In the genomic region with DNA sequence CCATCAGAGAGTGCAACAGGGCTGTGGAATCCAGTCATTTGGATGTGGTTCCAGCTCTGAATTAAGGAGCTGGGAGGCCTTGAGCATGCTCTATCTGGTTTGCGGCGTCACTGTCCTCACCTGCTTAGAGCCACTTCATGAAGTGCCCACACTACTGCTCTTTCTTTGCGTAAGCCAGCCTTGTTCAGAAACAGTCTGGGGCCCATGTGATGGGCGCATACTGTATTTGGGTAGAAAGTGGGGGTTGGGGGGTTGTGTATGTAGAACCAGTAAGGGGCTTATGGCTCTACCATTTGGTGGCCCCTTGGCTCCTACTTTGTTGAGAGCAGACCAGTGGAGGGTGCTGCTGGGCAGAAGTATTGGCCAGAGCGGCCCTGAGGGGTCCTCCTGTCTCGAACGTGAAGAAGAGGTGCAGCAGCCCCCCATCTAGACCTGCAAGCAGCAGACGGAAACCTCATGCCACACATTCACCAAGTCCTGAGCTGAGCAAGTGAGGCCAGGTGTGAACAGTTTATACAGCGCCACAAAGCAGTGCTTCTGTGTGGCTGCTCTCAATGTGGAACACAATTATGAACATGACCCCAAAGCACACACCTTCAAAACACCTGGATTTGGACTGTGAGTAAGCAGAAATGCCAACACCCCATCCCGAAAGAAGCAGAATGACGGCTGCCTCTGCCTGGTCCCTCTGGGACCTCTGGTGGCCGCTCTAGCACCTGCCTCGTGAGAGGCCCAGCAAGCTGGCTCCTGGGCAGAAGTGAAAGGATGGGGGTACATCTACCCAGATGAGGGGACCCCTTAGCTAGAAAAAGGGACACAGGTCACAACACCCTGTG, we compare ENCODE assay signal across 21 cellular contexts. TPM values are rescaled to one million over a fixed set of nuclear protein-coding genes. Genes with fewer than 3 reads are reported as not detected.
A peak's percentile ranks its signal among the peaks of the same experiment; 100 is the strongest.
DNase-seq lines count a peak whose midpoint lies in the region; FAIRE-seq and TF ChIP-seq lines count a peak whose summit lies in the region.
"Had no signal": no experiment of that assay in that cellular context is flagged by ENCODE, and none has a peak within 500 bp of the region (broad histone marks: within the 10 kb centered on the region; RNA-seq: fewer than 3 reads in every experiment).

No MANE protein-coding gene starts in this region.

- no peak overlapping the region for H2AK5ac ChIP-seq in trophoblast cell (ENCODE audit: low read length)

- H4K8ac ChIP-seq in trophoblast cell (ENCODE audit: low read depth, low read length): no peak overlapping the region

- POLR2A ChIA-PET in RWPE1 (lab: Yijun Ruan, JAX; ENCODE audit: low non-redundant PET): no interaction called here

- H3K27me3 Mint-ChIP-seq in astrocyte (ENCODE audit: low read depth, unreplicated experiment) (peaks cover 5% of the 10 kb centered on the region), osteocyte (ENCODE audit: unreplicated experiment) (no peaks in the 10 kb centered on the region)
- H3K27me3 Mint-ChIP-seq: natural killer cell treated with Interleukin-12 subunit alpha and Interleukin-12 subunit beta and Interleukin-15 and Interleukin-18, amount 100 ng/mL, for 72 hours had no signal

- no peak overlapping the region for H3K18ac ChIP-seq in trophoblast cell (ENCODE audit: low read length)

- peaks cover 1% of the 10 kb centered on the region for H3K9me3 Mint-ChIP-seq in astrocyte (ENCODE audit: unreplicated experiment)
- no peaks in the 10 kb centered on the region for H3K9me3 Mint-ChIP-seq in osteocyte (ENCODE audit: unreplicated experiment)
- H3K9me3 Mint-ChIP-seq: natural killer cell treated with Interleukin-12 subunit alpha and Interleukin-12 subunit beta and Interleukin-15 and Interleukin-18, amount 100 ng/mL, for 72 hours; stimulated activated effector memory CD8-positive, alpha-beta T cell treated with anti-CD3 and anti-CD28 coated beads, Interleukin-12 subunit alpha, Interleukin-12 subunit beta, amount 100 ng/mL, for 72 hours; T-helper 1 cell treated with Interleukin-12 subunit alpha and Interleukin-12 subunit beta and Interleukin-4 antibody, amounts not matched to agents 30 μg/mL and 1 μg/mL, for 36 hours had no signal

- CTCF ChIA-PET in RWPE1 (lab: Yijun Ruan, JAX): interaction anchor here (1.4 kb wide), 1 partner anchor 169 kb away, joined by 3 read pairs; no protein-coding TSS in a partner anchor

- H3K4me3 ChIP-seq in astrocyte (ENCODE audit: insufficient read depth, low read depth, low read length): no peak overlapping the region
- no peak overlapping the region for H3K4me3 ChIP-seq in osteoblast (ENCODE audit: insufficient read depth, low read length)
- no peak overlapping the region for H3K4me3 ChIP-seq in trophoblast cell (ENCODE audit: low read depth, low read length)
- H3K4me3 ChIP-seq: BLaER1 treated with 17β-estradiol and CSF1 and Interleukin-3, amounts not matched to agents 10 nM and 100 nM; breast epithelium; tibial artery had no signal

- no peaks in the 10 kb centered on the region for H3K36me3 ChIP-seq in astrocyte (ENCODE audit: insufficient read depth, low read length)
- H3K36me3 ChIP-seq in osteoblast (ENCODE audit: insufficient read depth, low read length): no peaks in the 10 kb centered on the region
- no peaks in the 10 kb centered on the region for H3K36me3 ChIP-seq in trophoblast cell (ENCODE audit: control insufficient read depth in 1 of 2, insufficient read depth in 2 of 2, low read length in 2 of 2)
- H3K36me3 ChIP-seq: breast epithelium had no signal

- no peak overlapping the region for H3K27ac Mint-ChIP-seq in astrocyte (ENCODE audit: unreplicated experiment)
- H3K27ac Mint-ChIP-seq in osteocyte (ENCODE audit: unreplicated experiment): no peak overlapping the region
- H3K27ac Mint-ChIP-seq: natural killer cell treated with Interleukin-12 subunit alpha and Interleukin-12 subunit beta and Interleukin-15 and Interleukin-18, amount 100 ng/mL, for 72 hours; T-helper 1 cell treated with Interleukin-12 subunit alpha and Interleukin-12 subunit beta and Interleukin-4 antibody, amounts not matched to agents 30 μg/mL and 1 μg/mL, for 36 hours had no signal

- H2AFZ ChIP-seq in astrocyte (ENCODE audit: low read depth, low read length) (no peak overlapping the region), osteoblast (ENCODE audit: low read length) (no peak overlapping the region), trophoblast cell (ENCODE audit: insufficient read depth, low read length, poor library complexity) (no peak overlapping the region)

- TF ChIP-seq CTCF in astrocyte (IDR thresholded peaks at IDR 0.05; ENCODE audit: insufficient read depth, low read depth, low read length) (no peak), osteoblast (IDR thresholded peaks at IDR 0.05; ENCODE audit: extremely low read depth, low read depth, low read length) (no peak), RWPE1 (conservative IDR thresholded peaks at IDR 0.05; ENCODE audit: low read depth) (no peak), osteocyte (IDR thresholded peaks at IDR 0.05) (no peak)

- H3K36me3 Mint-ChIP-seq in astrocyte (ENCODE audit: low read depth, unreplicated experiment) (peaks cover 38% of the 10 kb centered on the region), osteocyte (ENCODE audit: unreplicated experiment) (no peaks in the 10 kb centered on the region)
- H3K36me3 Mint-ChIP-seq: natural killer cell treated with Interleukin-12 subunit alpha and Interleukin-12 subunit beta and Interleukin-15 and Interleukin-18, amount 100 ng/mL, for 72 hours had no signal

- peak overlapping the region; percentile 27 for H3K4me3 Mint-ChIP-seq in astrocyte (ENCODE audit: unreplicated experiment)
- no peak overlapping the region for H3K4me3 Mint-ChIP-seq in osteocyte (ENCODE audit: unreplicated experiment)
- H3K4me3 Mint-ChIP-seq: natural killer cell treated with Interleukin-12 subunit alpha and Interleukin-12 subunit beta and Interleukin-15 and Interleukin-18, amount 100 ng/mL, for 72 hours; stimulated activated effector memory CD8-positive, alpha-beta T cell treated with anti-CD3 and anti-CD28 coated beads, Interleukin-12 subunit alpha, Interleukin-12 subunit beta, amount 100 ng/mL, for 72 hours; T-helper 1 cell treated with Interleukin-12 subunit alpha and Interleukin-12 subunit beta and Interleukin-4 antibody, amounts not matched to agents 30 μg/mL and 1 μg/mL, for 36 hours had no signal

- no peak overlapping the region for H2BK12ac ChIP-seq in trophoblast cell (ENCODE audit: low read length)

- no peak overlapping the region for H3K4ac ChIP-seq in trophoblast cell (ENCODE audit: low read depth, low read length)

- no peaks in the 10 kb centered on the region for H3K4me1 ChIP-seq in astrocyte (ENCODE audit: insufficient read depth, low read length)
- no peaks in the 10 kb centered on the region for H3K4me1 ChIP-seq in osteoblast (ENCODE audit: insufficient read depth, low read length)
- no peaks in the 10 kb centered on the region for H3K4me1 ChIP-seq in trophoblast cell (ENCODE audit: control insufficient read depth in 1 of 2, insufficient read depth in 2 of 2, low read length in 2 of 2)
- H3K4me1 ChIP-seq: breast epithelium, tibial artery had no signal

- H4K20me1 ChIP-seq in astrocyte (ENCODE audit: insufficient read depth, low read length): no peaks in the 10 kb centered on the region
- no peaks in the 10 kb centered on the region for H4K20me1 ChIP-seq in osteoblast (ENCODE audit: insufficient read depth, low read length)
- H4K20me1 ChIP-seq: BLaER1 treated with 17β-estradiol and CSF1 and Interleukin-3, amounts not matched to agents 10 nM and 100 nM had no signal

- H3K27me3 ChIP-seq in astrocyte (ENCODE audit: insufficient read depth, low read length): no peaks in the 10 kb centered on the region
- H3K27me3 ChIP-seq in osteoblast (ENCODE audit: insufficient read depth, low read length): no peaks in the 10 kb centered on the region
- H3K27me3 ChIP-seq in trophoblast cell (ENCODE audit: insufficient read depth, low read length): no peaks in the 10 kb centered on the region
- H3K27me3 ChIP-seq: BLaER1 treated with 17β-estradiol and CSF1 and Interleukin-3, amounts not matched to agents 10 nM and 100 nM; breast epithelium; tibial artery had no signal

- H4K12ac ChIP-seq in trophoblast cell (ENCODE audit: low read depth, low read length): no peak overlapping the region

- H2BK120ac ChIP-seq in trophoblast cell (ENCODE audit: insufficient read depth, low read length, poor library complexity): no peak overlapping the region

- no peaks in the 10 kb centered on the region for H3K79me2 ChIP-seq in astrocyte (ENCODE audit: insufficient read depth, low read length)
- H3K79me2 ChIP-seq in osteoblast (ENCODE audit: insufficient read depth, low read length): no peaks in the 10 kb centered on the region
- no peaks in the 10 kb centered on the region for H3K79me2 ChIP-seq in trophoblast cell (ENCODE audit: control insufficient read depth, insufficient read depth, low read length, poor library complexity)

- H3K14ac ChIP-seq in trophoblast cell (ENCODE audit: low read length): no peak overlapping the region

- no peak overlapping the region for H3K23ac ChIP-seq in trophoblast cell (ENCODE audit: low read length)

- H3K79me1 ChIP-seq in trophoblast cell (ENCODE audit: low read length): no peaks in the 10 kb centered on the region

- WGBS in trophoblast cell (ENCODE audit: extremely low coverage, insufficient coverage, insufficient read length): no CpG with 5 or more reads among the region's 13 CpGs

- H3K4me1 Mint-ChIP-seq in astrocyte (ENCODE audit: low read depth, unreplicated experiment) (no peaks in the 10 kb centered on the region), osteocyte (ENCODE audit: unreplicated experiment) (no peaks in the 10 kb centered on the region)
- H3K4me1 Mint-ChIP-seq: stimulated activated effector memory CD8-positive, alpha-beta T cell treated with anti-CD3 and anti-CD28 coated beads, Interleukin-12 subunit alpha, Interleukin-12 subunit beta, amount 100 ng/mL, for 72 hours had no signal

- no peak overlapping the region for H4K91ac ChIP-seq in trophoblast cell (ENCODE audit: low read depth, low read length)

- no peak overlapping the region for H3K9ac ChIP-seq in astrocyte (ENCODE audit: low read length)
- H3K9ac ChIP-seq in trophoblast cell (ENCODE audit: low read length): no peak overlapping the region
- H3K9ac ChIP-seq: BLaER1 treated with 17β-estradiol and CSF1 and Interleukin-3, amounts not matched to agents 10 nM and 100 nM had no signal

- no peak overlapping the region for H3K4me2 ChIP-seq in astrocyte (ENCODE audit: low read length)
- no peak overlapping the region for H3K4me2 ChIP-seq in osteoblast (ENCODE audit: insufficient read depth, low read length)
- H3K4me2 ChIP-seq in trophoblast cell (ENCODE audit: low read length): no peak overlapping the region

- H3K9me3 ChIP-seq in astrocyte (ENCODE audit: insufficient read depth, low read depth, low read length): no peaks in the 10 kb centered on the region
- no peaks in the 10 kb centered on the region for H3K9me3 ChIP-seq in osteoblast (ENCODE audit: low read depth, low read length)
- H3K9me3 ChIP-seq in trophoblast cell (ENCODE audit: insufficient read depth, low read depth, low read length): peaks cover 5% of the 10 kb centered on the region
- H3K9me3 ChIP-seq: BLaER1 treated with 17β-estradiol and CSF1 and Interleukin-3, amounts not matched to agents 10 nM and 100 nM; breast epithelium; tibial artery had no signal

- FAIRE-seq in astrocyte (lab: Jason Lieb, UNC): no peak
- FAIRE-seq: H54 had no signal

- H3K27ac ChIP-seq in astrocyte (ENCODE audit: low read depth, low read length) (no peak overlapping the region), osteoblast (ENCODE audit: low read depth, low read length) (no peak overlapping the region), trophoblast cell (ENCODE audit: low read depth, low read length) (no peak overlapping the region), RWPE1 (no peak overlapping the region)
- H3K27ac ChIP-seq: 22Rv1; BLaER1 treated with 17β-estradiol and CSF1 and Interleukin-3, amounts not matched to agents 10 nM and 100 nM; breast epithelium; tibial artery had no signal

- H2BK5ac ChIP-seq in trophoblast cell (ENCODE audit: low read depth, low read length, poor library complexity): no peak overlapping the region

- DNase-seq in NCI-H82 (lab: John Stamatoyannopoulos, UW) (peak; percentile 16), NCI-H82 treated with DMSO at 0.1 percent for 48 hours (lab: John Stamatoyannopoulos, UW; ENCODE audit: unreplicated experiment) (no peak), HPDE6-E6E7 (ENCODE audit: extremely low spot score) (peak; percentile 17), astrocyte (ENCODE audit: low read depth) (no peak), osteoblast (ENCODE audit: insufficient read length, low spot score, missing footprints) (peak; percentile 50), trophoblast cell (no peak), RWPE1 (ENCODE audit: low spot score) (no peak), osteocyte (ENCODE audit: extremely low spot score, unreplicated experiment) (no peak)
- DNase-seq: activated CD8-positive, alpha-beta memory T cell treated with anti-CD3 and anti-CD28 coated beads for 24 hours; DMS53; NCI-H1417; Right ventricle myocardium superior; stimulated activated CD4-positive, alpha-beta T cell treated with anti-CD3 and anti-CD28 coated beads, Interleukin-12 subunit alpha, Interleukin-12 subunit beta, amount 100 ng/mL, for 4 hours; tibial artery had no signal

RNA-seq across cellular contexts. Expression of gene SRPRB, which starts 26.6 kb away (rescaled TPM):
- total RNA-seq in astrocyte (83.8 and 99.4 TPM in 2 replicates), osteoblast (76.0 and 80.3 TPM in 2 replicates), osteocyte (84.7 and 91.7 TPM in 2 replicates)
- 38.7 and 40.6 TPM in 2 replicates for polyA plus RNA-seq in trophoblast cell (2013)

Comparison
In these comparisons a context has a peak if more than half of its experiments do, and no peak if none do; other contexts are left out.
1. DNase-seq: peak in NCI-H82 (single experiment), HPDE6-E6E7 (single experiment) and osteoblast (single experiment); none in NCI-H82 treated with DMSO at 0.1 percent for 48 hours (single experiment), astrocyte (single experiment), trophoblast cell (0 of 2), RWPE1 (single experiment) and osteocyte (single experiment).